Comparison of ENCODE assay signal across 9 cellular contexts in genomic region chr4:10664408-10664807, GRCh38. TPM values are rescaled to one million over a fixed set of nuclear protein-coding genes. Genes with fewer than 3 reads are reported as not detected.
DNase-seq lines count a peak whose midpoint lies in the region; ATAC-seq, FAIRE-seq and TF ChIP-seq lines count a peak whose summit lies in the region.
"Had no signal": no experiment of that assay in that cellular context is flagged by ENCODE, and none has a peak within 500 bp of the region (broad histone marks: within the 10 kb centered on the region; RNA-seq: fewer than 3 reads in every experiment).

No MANE protein-coding gene starts in this region.

- H3K27ac ChIP-seq in RWPE2 (ENCODE audit: poor library complexity, severe bottlenecking), result no peak overlapping the region
- H3K27ac ChIP-seq in gastroesophageal sphincter, result no peak overlapping the region
- no peak overlapping the region for H3K27ac ChIP-seq in Peyer's patch

- intact Hi-C loops in head of caudate nucleus (cut with DNase I), result no loop called here

- DNase-seq in GM18507 (ENCODE audit: extremely low spot score, insufficient read length, low read depth) (no peak), RWPE2 (ENCODE audit: low spot score) (no peak), skeletal muscle cell (ENCODE audit: low read depth) (peak; percentile 79), Peyer's patch (no peak), DMS79 (lab: John Stamatoyannopoulos, UW) (no peak), head of caudate nucleus (no peak)
- DNase-seq in stimulated activated CD4-positive, alpha-beta T cell treated with anti-CD3 and anti-CD28 coated beads, Interleukin-15, amount 100 ng/mL, for 24 hours, result no peak

- H3K4me3 ChIP-seq in RWPE2 (ENCODE audit: severe bottlenecking) (no peak overlapping the region), gastroesophageal sphincter (no peak overlapping the region), skeletal muscle cell (ENCODE audit: low read depth, low read length) (no peak overlapping the region), Peyer's patch (no peak overlapping the region)

- TF ChIP-seq CTCF in RWPE2 (IDR thresholded peaks at IDR 0.05; ENCODE audit: poor library complexity, severe bottlenecking), result no peak
- TF ChIP-seq CTCF in gastroesophageal sphincter (IDR thresholded peaks at IDR 0.05), result no peak
- no peak for TF ChIP-seq CTCF in Peyer's patch (IDR thresholded peaks at IDR 0.05)

- H3K9me3 ChIP-seq in RWPE2 (ENCODE audit: severe bottlenecking) (no peaks in the 10 kb centered on the region), gastroesophageal sphincter (no peaks in the 10 kb centered on the region), Peyer's patch (no peaks in the 10 kb centered on the region)

- ATAC-seq in RWPE2 (ENCODE audit: low read depth) (peak; percentile 95), gastroesophageal sphincter (peak; percentile 65)

- TF ChIP-seq POLR2A in gastroesophageal sphincter (IDR thresholded peaks at IDR 0.05), result no peak
- no peak for TF ChIP-seq POLR2A in Peyer's patch (IDR thresholded peaks at IDR 0.05)

- FAIRE-seq in GM18507 (lab: Jason Lieb, UNC), result peak; percentile 41

- no peaks in the 10 kb centered on the region for H3K36me3 ChIP-seq in RWPE2 (ENCODE audit: low read depth)
- no peaks in the 10 kb centered on the region for H3K36me3 ChIP-seq in gastroesophageal sphincter
- no peaks in the 10 kb centered on the region for H3K36me3 ChIP-seq in Peyer's patch

- WGBS in gastroesophageal sphincter (ENCODE audit: low coverage in 1 of 2), 2 donors, result 18 to 25% methylated on average over 4 to 5 of the region's 5 CpGs

- TF ChIP-seq EP300 in gastroesophageal sphincter (IDR thresholded peaks at IDR 0.05), result no peak

- no peaks in the 10 kb centered on the region for H3K27me3 ChIP-seq in RWPE2 (ENCODE audit: insufficient read depth, poor library complexity, severe bottlenecking)
- peaks cover 5% of the 10 kb centered on the region for H3K27me3 ChIP-seq in gastroesophageal sphincter
- no peaks in the 10 kb centered on the region for H3K27me3 ChIP-seq in Peyer's patch

- H3K4me1 ChIP-seq in RWPE2 (ENCODE audit: insufficient read depth, poor library complexity, severe bottlenecking) (no peaks in the 10 kb centered on the region), gastroesophageal sphincter (peaks cover 0 to 9% (median 0%) of the 10 kb centered on the region in 3 donors), Peyer's patch (no peaks in the 10 kb centered on the region)

RNA-seq across cellular contexts. Expression of gene CLNK, which starts 20.2 kb away (rescaled TPM):
- total RNA-seq in gastroesophageal sphincter (under 1 TPM in 2 of 4 donors, not detected in 2; under 0.01 to 0.73 TPM), Peyer's patch (1 to 10 TPM in 1 of 4 donors, under 1 TPM in 1, not detected in 2; 0.13 to 4.1 TPM)
- total RNA-seq: neural crest cell had no signal
